In genomic region chr4:74098628-74098995, GRCh38 we compare ENCODE assay signal across 10 cellular contexts. TPM values are rescaled to one million over a fixed set of nuclear protein-coding genes. Genes with fewer than 3 reads are reported as not detected.
DNase-seq lines count a peak whose midpoint lies in the region; ATAC-seq, FAIRE-seq and TF ChIP-seq lines count a peak whose summit lies in the region.
"Had no signal": no experiment of that assay in that cellular context is flagged by ENCODE, and none has a peak within 500 bp of the region (broad histone marks: within the 10 kb centered on the region; RNA-seq: fewer than 3 reads in every experiment).

No MANE protein-coding gene starts in this region.

- H3K27me3 Mint-ChIP-seq in activated CD4-positive, alpha-beta T cell treated with anti-CD3 and anti-CD28 coated beads for 36 hours, result peaks cover 41% of the 10 kb centered on the region

- peaks cover 10% of the 10 kb centered on the region for H3K4me1 Mint-ChIP-seq in activated CD4-positive, alpha-beta T cell treated with anti-CD3 and anti-CD28 coated beads for 36 hours

- H3K36me3 ChIP-seq in brain microvascular endothelial cell (replicated peaks), result no peaks in the 10 kb centered on the region
- H3K36me3 ChIP-seq in left lung, result no peaks in the 10 kb centered on the region
- no peaks in the 10 kb centered on the region for H3K36me3 ChIP-seq in thoracic aorta
- H3K36me3 ChIP-seq: BLaER1 treated with 17β-estradiol and CSF1 and Interleukin-3, amounts not matched to agents 10 nM and 100 nM had no signal

- H3K27me3 ChIP-seq in brain microvascular endothelial cell (replicated peaks), result no peaks in the 10 kb centered on the region
- peaks cover 0 to 7% of the 10 kb centered on the region in 2 donors for H3K27me3 ChIP-seq in left lung
- H3K27me3 ChIP-seq in thoracic aorta (replicated peaks; ENCODE audit: insufficient read depth), result no peaks in the 10 kb centered on the region
- H3K27me3 ChIP-seq: BLaER1 treated with 17β-estradiol and CSF1 and Interleukin-3, amounts not matched to agents 10 nM and 100 nM had no signal

- no peaks in the 10 kb centered on the region for H3K9me3 Mint-ChIP-seq in activated CD4-positive, alpha-beta T cell treated with anti-CD3 and anti-CD28 coated beads for 36 hours (ENCODE audit: low read depth)

- TF ChIP-seq POLR2A in H54 (IDR thresholded peaks at IDR 0.05; ENCODE audit: low read depth, low read length), result no peak

- H3K4me3 Mint-ChIP-seq in activated CD4-positive, alpha-beta T cell treated with anti-CD3 and anti-CD28 coated beads for 36 hours, result peak overlapping the region; percentile 56

- no peak for DNase-seq in activated CD4-positive, alpha-beta T cell treated with anti-CD3 and anti-CD28 coated beads for 36 hours
- no peak for DNase-seq in activated CD4-positive, alpha-beta T cell treated with anti-CD3 and anti-CD28 coated beads for 1 hour
- DNase-seq in brain microvascular endothelial cell (no peak), left lung (peak; percentile 41 to 76), thoracic aorta (ENCODE audit: low spot score) (no peak), H54 (ENCODE audit: insufficient read length, low spot score) (no peak), NCI-H524 treated with DMSO at 0.1 percent for 48 hours (lab: John Stamatoyannopoulos, UW) (no peak)

- peak overlapping the region; percentile 65 for H3K27ac ChIP-seq in brain microvascular endothelial cell
- H3K27ac ChIP-seq in left lung, result peak overlapping the region; percentile 87
- H3K27ac ChIP-seq in thoracic aorta, result peak overlapping the region in 1 of 2 donors; percentile 48
- H3K27ac ChIP-seq: BLaER1 treated with 17β-estradiol and CSF1 and Interleukin-3, amounts not matched to agents 10 nM and 100 nM had no signal

- in situ Hi-C loops in brain microvascular endothelial cell (cut with HindIII; ENCODE audit: low pct_ligation_motif_present, low sequenced_read_pairs), result no loop called here

- ATAC-seq in activated CD4-positive, alpha-beta T cell treated with anti-CD3 and anti-CD28 coated beads for 36 hours, result no peak
- ATAC-seq in left lung (peak; percentile 1), thoracic aorta (ENCODE audit: insufficient number of reproducible peaks, low FRiP score, low read depth) (no peak), GM21390 (IDR thresholded peaks at IDR 0.05; ENCODE audit: unreplicated experiment) (no peak)

- TF ChIP-seq CTCF in brain microvascular endothelial cell (IDR thresholded peaks at IDR 0.05; ENCODE audit: low read depth, low read length, missing control alignments), result no peak
- no peak for TF ChIP-seq CTCF in left lung (IDR thresholded peaks at IDR 0.05)
- TF ChIP-seq CTCF in thoracic aorta (IDR thresholded peaks at IDR 0.05), result no peak

- H3K36me3 Mint-ChIP-seq in activated CD4-positive, alpha-beta T cell treated with anti-CD3 and anti-CD28 coated beads for 36 hours (ENCODE audit: low read depth), result no peaks in the 10 kb centered on the region

- FAIRE-seq in H54 (lab: Jason Lieb, UNC), result no peak

- no peak overlapping the region for H3K27ac Mint-ChIP-seq in activated CD4-positive, alpha-beta T cell treated with anti-CD3 and anti-CD28 coated beads for 36 hours

- intact Hi-C loops in activated CD4-positive, alpha-beta T cell treated with anti-CD3 and anti-CD28 coated beads for 36 hours (cut with DNase I, micrococcal nuclease), result no loop called here
- intact Hi-C loops in left lung (cut with DNase I), result no loop called here

- H3K4me3 ChIP-seq in brain microvascular endothelial cell (ENCODE audit: low read depth, low read length), result peak overlapping the region; percentile 66
- peak overlapping the region; percentile 53 to 54 for H3K4me3 ChIP-seq in left lung
- H3K4me3 ChIP-seq in thoracic aorta, result peak overlapping the region; percentile 74
- H3K4me3 ChIP-seq: BLaER1 treated with 17β-estradiol and CSF1 and Interleukin-3, amounts not matched to agents 10 nM and 100 nM had no signal

- H3K4me1 ChIP-seq in left lung (peaks cover 0 to 22% of the 10 kb centered on the region in 2 donors), thoracic aorta (ENCODE audit: control insufficient read depth in 1 of 2, low read depth in 2 of 2) (peaks cover 4 to 5% of the 10 kb centered on the region in 2 donors)

- POLR2A ChIA-PET in activated CD4-positive, alpha-beta T cell treated with anti-CD3 and anti-CD28 coated beads for 36 hours (lab: Charles Lee), result interaction anchor here (1.0 kb wide), 1 partner anchor 68 kb away, joined by 4 read pairs; no protein-coding TSS in a partner anchor

- H3K9me3 ChIP-seq in left lung (no peaks in the 10 kb centered on the region), thoracic aorta (no peaks in the 10 kb centered on the region)

- CTCF ChIA-PET in activated CD4-positive, alpha-beta T cell treated with anti-CD3 and anti-CD28 coated beads for 36 hours (lab: Charles Lee), result interaction anchor here (3.0 kb wide), 1 partner anchor 12 kb away, joined by 6 read pairs; no protein-coding TSS in a partner anchor

RNA-seq across cellular contexts. Expression of gene CXCL2, which starts 0.4 kb away (rescaled TPM):
- total RNA-seq in activated CD4-positive, alpha-beta T cell treated with anti-CD3 and anti-CD28 coated beads for 36 hours, result not detected
- 100 to 1,000 TPM in 1 of 2 donors, 10 to 100 TPM in 1; 64.4 to 114 TPM for total RNA-seq in left lung
- total RNA-seq in thoracic aorta, result 10 to 100 TPM; 34.0 to 71.4 TPM
- total RNA-seq: T-helper 1 cell treated with Interleukin-12 subunit alpha and Interleukin-12 subunit beta and Interleukin-4 antibody, amounts not matched to agents 30 ng/mL and 1 ng/mL, for 36 hours had no signal

RNA-seq across cellular contexts. Expression of gene MTHFD2L, which starts 59.3 kb away (rescaled TPM):
- total RNA-seq in activated CD4-positive, alpha-beta T cell treated with anti-CD3 and anti-CD28 coated beads for 36 hours, result 1 to 10 TPM; 6.4 to 6.9 TPM
- total RNA-seq in left lung (10 to 100 TPM in 1 of 2 donors, 1 to 10 TPM in 1; 9.1 to 14.8 TPM), thoracic aorta (10 to 100 TPM in 1 of 2 donors, 1 to 10 TPM in 1; 5.8 to 26.9 TPM)

Comparison
In these comparisons a context has a peak if more than half of its experiments do, and no peak if none do; other contexts are left out.
1. DNase-seq: peak in left lung (2 of 2); none in activated CD4-positive, alpha-beta T cell treated with anti-CD3 and anti-CD28 coated beads for 36 hours (single experiment), activated CD4-positive, alpha-beta T cell treated with anti-CD3 and anti-CD28 coated beads for 1 hour (single experiment), brain microvascular endothelial cell (single experiment), thoracic aorta (single experiment), H54 (single experiment) and NCI-H524 treated with DMSO at 0.1 percent for 48 hours (single experiment).
2. RNA of gene CXCL2, which starts 0.4 kb away (total RNA-seq): 64.4 to 114 TPM in left lung and 34.0 to 71.4 TPM in thoracic aorta; not detected in activated CD4-positive, alpha-beta T cell treated with anti-CD3 and anti-CD28 coated beads for 36 hours; every median in the first group is over 10 times any median in the second.
3. Peak in every context shown above with its lines, with median percentiles within 50 percentile points of each other: H3K4me3 ChIP-seq.